8 cellular contexts compared by ENCODE assay signal in genomic region chr2:203014456-203015199, GRCh38. TPM values are rescaled to one million over a fixed set of nuclear protein-coding genes. Genes with fewer than 3 reads are reported as not detected.
DNase-seq lines count a peak whose midpoint lies in the region; ATAC-seq and TF ChIP-seq lines count a peak whose summit lies in the region.

TSS of gene NBEAL1 (plus strand) at chr2:203014875. CDS start at chr2:203016385, 1,510 bp downstream.

- intact Hi-C loops in activated CD4-positive, alpha-beta memory T cell treated with anti-CD3 and anti-CD28 coated beads for 36 hours (cut with micrococcal nuclease), result loop anchor here (1.0 to 10.0 kb wide), 6 partner anchors 103 to 1000 kb away; partner anchors contain the start of genes ABI2, CYP20A1, FAM117B and WDR12
- intact Hi-C loops in right lobe of liver (cut with DNase I), result no loop called here

- CTCF ChIA-PET in activated CD4-positive, alpha-beta memory T cell treated with anti-CD3 and anti-CD28 coated beads for 36 hours (lab: Charles Lee), result no interaction called here

- H3K4me1 ChIP-seq in duodenal mucosa (ENCODE audit: control insufficient read depth in 1 of 2, insufficient read depth in 2 of 2, low read length in 2 of 2) (peaks cover 14 to 15% of the 10 kb centered on the region in 2 donors), right lobe of liver (peaks cover 0 to 34% (median 6%) of the 10 kb centered on the region in 4 donors)

- no peaks in the 10 kb centered on the region for H3K36me3 Mint-ChIP-seq in activated CD4-positive, alpha-beta memory T cell treated with anti-CD3 and anti-CD28 coated beads for 36 hours

- no peaks in the 10 kb centered on the region for H3K36me3 ChIP-seq in duodenal mucosa (ENCODE audit: control insufficient read depth in 1 of 2, insufficient read depth in 2 of 2, low read length in 2 of 2)
- no peaks in the 10 kb centered on the region for H3K36me3 ChIP-seq in right lobe of liver

- TF ChIP-seq POLR2A in right lobe of liver (IDR thresholded peaks at IDR 0.05), result peak; percentile 82

- peak within 1 kb of the TSS; percentile 90 for H3K27ac Mint-ChIP-seq in activated CD4-positive, alpha-beta memory T cell treated with anti-CD3 and anti-CD28 coated beads for 36 hours

- DNase-seq in CD1c-positive myeloid dendritic cell (ENCODE audit: extremely low spot score), result peak; percentile 99
- peak; percentile 97 for DNase-seq in NCI-H82 treated with DMSO at 0.1 percent for 48 hours (lab: John Stamatoyannopoulos, UW; ENCODE audit: unreplicated experiment)
- peak; percentile 98 for DNase-seq in activated CD4-positive, alpha-beta memory T cell treated with anti-CD3 and anti-CD28 coated beads for 36 hours
- peak; percentile 99 for DNase-seq in right lobe of liver
- DNase-seq in stimulated activated CD4-positive, alpha-beta T cell treated with anti-CD3 and anti-CD28 coated beads, Interleukin-4, amount 100 ng/mL, for 4 hours, result peak; percentile 95

- POLR2A ChIA-PET in activated CD4-positive, alpha-beta memory T cell treated with anti-CD3 and anti-CD28 coated beads for 36 hours (lab: Charles Lee), result interaction anchor here (1.4 to 1.6 kb wide), 2 partner anchors 104 to 380 kb away, joined by 3 to 5 read pairs; partner anchors contain the start of genes FAM117B and WDR12

- H3K27ac ChIP-seq in duodenal mucosa (ENCODE audit: low read depth, low read length), result peak within 1 kb of the TSS; percentile 92
- peak within 1 kb of the TSS; percentile 90 to 94 (median 90) for H3K27ac ChIP-seq in right lobe of liver

- H3K9me3 Mint-ChIP-seq in activated CD4-positive, alpha-beta memory T cell treated with anti-CD3 and anti-CD28 coated beads for 36 hours, result no peaks in the 10 kb centered on the region

- H3K9ac ChIP-seq in duodenal mucosa (ENCODE audit: low read depth in 1 of 2, low read length in 2 of 2), result peak within 1 kb of the TSS; percentile 98 to 99

- peaks cover 31% of the 10 kb centered on the region for H3K4me1 Mint-ChIP-seq in activated CD4-positive, alpha-beta memory T cell treated with anti-CD3 and anti-CD28 coated beads for 36 hours (ENCODE audit: low read depth)

- H3K4me3 ChIP-seq in duodenal mucosa (ENCODE audit: low read depth in 1 of 2, low read length in 2 of 2) (peak within 1 kb of the TSS; percentile 90 to 94), right lobe of liver (peak within 1 kb of the TSS; percentile 72 to 84 (median 81))

- H3K27me3 Mint-ChIP-seq in activated CD4-positive, alpha-beta memory T cell treated with anti-CD3 and anti-CD28 coated beads for 36 hours, result no peaks in the 10 kb centered on the region

- peak within 1 kb of the TSS; percentile 94 for H3K4me3 Mint-ChIP-seq in activated CD4-positive, alpha-beta memory T cell treated with anti-CD3 and anti-CD28 coated beads for 36 hours

- H3K9me3 ChIP-seq in duodenal mucosa (ENCODE audit: control insufficient read depth in 1 of 2, low read length in 2 of 2) (no peaks in the 10 kb centered on the region), right lobe of liver (no peaks in the 10 kb centered on the region)

- 0% methylated on average over 9 of the region's 59 CpGs for WGBS in right lobe of liver (ENCODE audit: insufficient coverage, low coverage, low lambda C conversion rate, missing lambda C conversion rate)

- ATAC-seq in GM19438 (IDR thresholded peaks at IDR 0.05; ENCODE audit: low read depth, unreplicated experiment) (peak; percentile 97), HG03575 (IDR thresholded peaks at IDR 0.05; ENCODE audit: extremely low read depth, insufficient number of reproducible peaks, low FRiP score, unreplicated experiment) (peak; percentile 90), right lobe of liver (peak; percentile 96 to 99 (median 96))

- no peaks in the 10 kb centered on the region for H3K27me3 ChIP-seq in duodenal mucosa (ENCODE audit: control insufficient read depth in 1 of 2, insufficient read depth in 2 of 2, low read length in 2 of 2)
- no peaks in the 10 kb centered on the region for H3K27me3 ChIP-seq in right lobe of liver

- no peak for TF ChIP-seq CTCF in right lobe of liver (IDR thresholded peaks at IDR 0.05)

RNA-seq across cellular contexts. Expression of gene NBEAL1, which starts in this region (rescaled TPM):
- total RNA-seq in activated CD4-positive, alpha-beta memory T cell treated with anti-CD3 and anti-CD28 coated beads for 36 hours, result 10 to 100 TPM; 10.6 to 11.6 TPM
- total RNA-seq in right lobe of liver, result 10 to 100 TPM; 16.4 to 28.6 (median 21.9) TPM

Comparison
In these comparisons a context has a peak if more than half of its experiments do, and no peak if none do; other contexts are left out.
1. Peak in every context shown above with its lines: DNase-seq, ATAC-seq, H3K4me3 ChIP-seq and H3K27ac ChIP-seq.